Comparison of ENCODE assay signal across 23 cellular contexts in the genomic region with DNA sequence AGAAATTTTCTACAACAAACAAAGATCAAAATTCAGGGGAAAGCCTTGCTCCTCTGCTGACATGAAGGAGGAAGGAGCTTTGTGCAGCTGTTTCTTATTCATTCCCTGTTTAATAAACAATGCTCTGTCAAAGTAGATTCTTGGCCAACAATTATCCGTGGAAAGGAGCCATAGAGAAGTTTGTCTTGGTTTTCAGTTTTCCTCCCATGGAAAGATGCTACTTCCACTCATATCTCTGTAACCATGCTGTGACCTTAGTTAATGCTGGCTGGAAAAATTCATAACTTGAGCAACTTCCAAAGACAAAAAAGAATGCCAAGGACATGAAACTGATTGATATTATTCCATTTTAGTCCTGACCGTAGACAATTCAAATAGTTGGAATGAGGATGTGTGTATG. TPM values are rescaled to one million over a fixed set of nuclear protein-coding genes. Genes with fewer than 3 reads are reported as not detected.
"Had no signal": no experiment of that assay in that cellular context is flagged by ENCODE, and none has a peak within 500 bp of the region (broad histone marks: within the 10 kb centered on the region; RNA-seq: fewer than 3 reads in every experiment).

No MANE protein-coding gene starts in this region.

- DNase-seq: activated CD4-positive, alpha-beta memory T cell treated with anti-CD3 and anti-CD28 coated beads, Interleukin-2, amount 10 ng/mL, durations not matched to agents 7 days and 5 days; activated CD4-positive, alpha-beta T cell treated with anti-CD3 and anti-CD28 coated beads for 48 hours; activated CD4-positive, CD25-positive, alpha-beta regulatory T cell; activated CD8-positive, alpha-beta memory T cell treated with anti-CD3 and anti-CD28 coated beads, Interleukin-2, amount 10 ng/mL, durations not matched to agents 7 days and 5 days; activated naive CD4-positive, alpha-beta T cell; activated naive CD8-positive, alpha-beta T cell treated with anti-CD3 and anti-CD28 coated beads, Interleukin-2, amount 10 ng/mL, durations not matched to agents 7 days and 5 days; anterior cingulate cortex; caudate nucleus; dorsolateral prefrontal cortex; heart right ventricle; mesenchymal stem cell; occipital lobe; retina; T1000 had no signal

- H3K27ac Mint-ChIP-seq: activated CD4-positive, alpha-beta memory T cell treated with anti-CD3 and anti-CD28 coated beads, Interleukin-2, amount 10 ng/mL, durations not matched to agents 7 days and 5 days; activated CD8-positive, alpha-beta memory T cell treated with anti-CD3 and anti-CD28 coated beads, Interleukin-2, amount 10 ng/mL, durations not matched to agents 7 days and 5 days; activated naive CD8-positive, alpha-beta T cell treated with anti-CD3 and anti-CD28 coated beads, Interleukin-2, amount 10 ng/mL, durations not matched to agents 7 days and 5 days; activated T-helper 17 cell treated with anti-CD3 and anti-CD28 coated beads, Interleukin-2, amount 50 U/mL, for 72 hours; natural killer cell treated with Interleukin-12 subunit alpha and Interleukin-12 subunit beta and Interleukin-15 and Interleukin-18, amount 100 ng/mL, for 72 hours; stimulated activated naive CD8-positive, alpha-beta T cell treated with anti-CD3 and anti-CD28 coated beads, Interleukin-15, Interleukin-2, amounts not matched to agents 100 ng/mL and 50 ng/mL, for 24 hours; type B pancreatic cell had no signal

- H3K4me1 Mint-ChIP-seq: activated CD4-positive, alpha-beta memory T cell treated with anti-CD3 and anti-CD28 coated beads, Interleukin-2, amount 10 ng/mL, durations not matched to agents 7 days and 5 days; activated CD8-positive, alpha-beta memory T cell treated with anti-CD3 and anti-CD28 coated beads, Interleukin-2, amount 10 ng/mL, durations not matched to agents 7 days and 5 days; activated naive CD8-positive, alpha-beta T cell treated with anti-CD3 and anti-CD28 coated beads, Interleukin-2, amount 10 ng/mL, durations not matched to agents 7 days and 5 days; activated T-helper 17 cell treated with anti-CD3 and anti-CD28 coated beads, Interleukin-2, amount 50 U/mL, for 72 hours had no signal

- H3K27ac ChIP-seq: dorsolateral prefrontal cortex, skin epidermis had no signal

- H3K9me3 ChIP-seq: heart right ventricle had no signal

- H3K27me3 Mint-ChIP-seq: brain had no signal

- H3K36me3 ChIP-seq: heart right ventricle had no signal

- H3K4me1 ChIP-seq: heart right ventricle had no signal

- H3K4me3 Mint-ChIP-seq: activated CD4-positive, alpha-beta memory T cell treated with anti-CD3 and anti-CD28 coated beads, Interleukin-2, amount 10 ng/mL, durations not matched to agents 7 days and 5 days; activated CD8-positive, alpha-beta memory T cell treated with anti-CD3 and anti-CD28 coated beads, Interleukin-2, amount 10 ng/mL, durations not matched to agents 7 days and 5 days; activated naive CD8-positive, alpha-beta T cell treated with anti-CD3 and anti-CD28 coated beads, Interleukin-2, amount 10 ng/mL, durations not matched to agents 7 days and 5 days; activated T-helper 17 cell treated with anti-CD3 and anti-CD28 coated beads, Interleukin-2, amount 50 U/mL, for 72 hours; brain; natural killer cell treated with Interleukin-12 subunit alpha and Interleukin-12 subunit beta and Interleukin-15 and Interleukin-18, amount 100 ng/mL, for 72 hours; stimulated activated naive CD8-positive, alpha-beta T cell treated with anti-CD3 and anti-CD28 coated beads, Interleukin-15, Interleukin-2, amounts not matched to agents 100 ng/mL and 50 ng/mL, for 24 hours had no signal

- FAIRE-seq: colon had no signal

- H3K4me3 ChIP-seq: dorsolateral prefrontal cortex, heart right ventricle, skin epidermis had no signal

- H3K36me3 Mint-ChIP-seq: activated CD8-positive, alpha-beta memory T cell treated with anti-CD3 and anti-CD28 coated beads, Interleukin-2, amount 10 ng/mL, durations not matched to agents 7 days and 5 days; activated naive CD8-positive, alpha-beta T cell treated with anti-CD3 and anti-CD28 coated beads, Interleukin-2, amount 10 ng/mL, durations not matched to agents 7 days and 5 days; brain; natural killer cell treated with Interleukin-12 subunit alpha and Interleukin-12 subunit beta and Interleukin-15 and Interleukin-18, amount 100 ng/mL, for 72 hours; type B pancreatic cell had no signal

- H3K9me3 Mint-ChIP-seq: activated CD4-positive, alpha-beta memory T cell treated with anti-CD3 and anti-CD28 coated beads, Interleukin-2, amount 10 ng/mL, durations not matched to agents 7 days and 5 days; activated naive CD8-positive, alpha-beta T cell treated with anti-CD3 and anti-CD28 coated beads, Interleukin-2, amount 10 ng/mL, durations not matched to agents 7 days and 5 days; activated T-helper 17 cell treated with anti-CD3 and anti-CD28 coated beads, Interleukin-2, amount 50 U/mL, for 72 hours; natural killer cell treated with Interleukin-12 subunit alpha and Interleukin-12 subunit beta and Interleukin-15 and Interleukin-18, amount 100 ng/mL, for 72 hours; stimulated activated naive CD8-positive, alpha-beta T cell treated with anti-CD3 and anti-CD28 coated beads, Interleukin-15, Interleukin-2, amounts not matched to agents 100 ng/mL and 50 ng/mL, for 24 hours; type B pancreatic cell had no signal

- ATAC-seq: activated CD8-positive, alpha-beta memory T cell treated with anti-CD3 and anti-CD28 coated beads, Interleukin-2, amount 10 ng/mL, durations not matched to agents 7 days and 5 days; activated T-helper 17 cell treated with anti-CD3 and anti-CD28 coated beads, Interleukin-2, amount 50 U/mL, for 72 hours; natural killer cell treated with Interleukin-12 subunit alpha and Interleukin-12 subunit beta and Interleukin-15 and Interleukin-18, amount 100 ng/mL, for 72 hours had no signal

RNA-seq across cellular contexts. Expression of a gene that starts 8.1 kb away (rescaled TPM):
- total RNA-seq: activated CD4-positive, alpha-beta memory T cell treated with anti-CD3 and anti-CD28 coated beads, Interleukin-2, amount 10 ng/mL, durations not matched to agents 7 days and 5 days; activated CD8-positive, alpha-beta memory T cell treated with anti-CD3 and anti-CD28 coated beads, Interleukin-2, amount 10 ng/mL, durations not matched to agents 7 days and 5 days; activated naive CD8-positive, alpha-beta T cell treated with anti-CD3 and anti-CD28 coated beads, Interleukin-2, amount 10 ng/mL, durations not matched to agents 7 days and 5 days; activated T-helper 17 cell treated with anti-CD3 and anti-CD28 coated beads, Interleukin-2, amount 50 U/mL, for 72 hours; heart right ventricle; natural killer cell treated with Interleukin-12 subunit alpha and Interleukin-12 subunit beta and Interleukin-15 and Interleukin-18, amount 100 ng/mL, for 72 hours; occipital lobe; posterior vena cava; T-helper 1 cell treated with Interleukin-12 subunit alpha and Interleukin-12 subunit beta and Interleukin-4 antibody, amounts not matched to agents 30 ng/mL and 1 ng/mL, for 36 hours had no signal
- polyA plus RNA-seq: heart right ventricle had no signal
